In genomic region chr4:31530555-31530954, GRCh38 we compare ENCODE assay signal across 23 cellular contexts.
"Had no signal": no experiment of that assay in that cellular context is flagged by ENCODE, and none has a peak within 500 bp of the region (broad histone marks: within the 10 kb centered on the region; RNA-seq: fewer than 3 reads in every experiment).

No MANE protein-coding gene starts in this region.

- H3K36me3 ChIP-seq: breast epithelium, Peyer's patch, SJSA1 had no signal

- H3K27ac ChIP-seq: breast epithelium, Peyer's patch, SJSA1 had no signal

- ATAC-seq: activated CD8-positive, alpha-beta memory T cell treated with anti-CD3 and anti-CD28 coated beads, Interleukin-2, amount 10 ng/mL, durations not matched to agents 7 days and 5 days; K562 had no signal

- DNase-seq: activated B cell treated with CpG ODN at 0.5 μM for 24 hours; activated CD4-positive, alpha-beta T cell treated with anti-CD3 and anti-CD28 coated beads for 1 hour; activated CD4-positive, alpha-beta T cell treated with anti-CD3 and anti-CD28 coated beads, Interleukin-2, amount 10 ng/mL, durations not matched to agents 24 days and 14 days; activated CD4-positive, alpha-beta T cell treated with anti-CD3 and anti-CD28 coated beads, Interleukin-2, amount 50 U/mL, for 48 hours; activated CD8-positive, alpha-beta memory T cell treated with anti-CD3 and anti-CD28 coated beads, Interleukin-2, amount 10 ng/mL, durations not matched to agents 7 days and 5 days; activated effector memory CD4-positive, alpha-beta T cell treated with Interleukin-2 at 50 U/mL for 16 hours; activated naive CD4-positive, alpha-beta T cell; activated T-cell treated with anti-CD3 and anti-CD28 coated beads, Interleukin-2, amount 50 U/mL, for 24 hours; aorta; Kasumi-1; NCI-H1092 treated with DMSO at 0.1 percent for 48 hours; NCI-H1417 treated with DMSO at 0.1 percent for 48 hours; NCI-H1694; NCI-H2029; NCI-H345; NCI-H510A; NCI-H526 treated with DMSO at 0.1 percent for 48 hours; NK-92 treated with Interleukin-12 subunit alpha and Interleukin-12 subunit beta, amount 100 ng/mL, for 24 hours; Peyer's patch; SHP77 had no signal

- H3K27me3 ChIP-seq: breast epithelium, Peyer's patch, SJSA1 had no signal

- H3K4me3 ChIP-seq: breast epithelium, K562, Peyer's patch, SJSA1 had no signal

- H3K4me1 ChIP-seq: breast epithelium, Peyer's patch, SJSA1 had no signal
